ENCODE assay signal across 19 cellular contexts in the genomic region with DNA sequence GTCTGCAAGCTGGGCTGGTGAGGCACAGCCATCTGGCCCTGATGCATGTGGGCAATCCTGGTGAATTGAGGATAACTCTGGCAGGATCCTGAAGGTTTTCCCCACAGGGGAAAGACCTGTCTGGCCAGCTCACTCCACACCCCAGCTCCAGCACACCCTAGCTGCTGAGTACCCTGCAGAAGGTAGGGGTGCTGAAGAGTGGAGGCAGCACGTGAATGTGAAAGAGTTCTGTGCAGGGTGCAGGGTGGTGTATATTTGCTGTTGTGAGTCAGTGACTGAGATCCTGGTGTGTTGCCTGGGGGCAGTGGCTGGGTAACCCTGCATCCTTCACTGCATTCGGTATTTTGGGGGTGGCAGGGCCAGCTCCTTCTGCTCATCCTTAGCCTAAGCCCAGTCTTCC.
"Had no signal": no experiment of that assay in that cellular context is flagged by ENCODE, and none has a peak within 500 bp of the region (broad histone marks: within the 10 kb centered on the region; RNA-seq: fewer than 3 reads in every experiment).

No MANE protein-coding gene starts in this region.

- DNase-seq: activated CD4-positive, alpha-beta memory T cell treated with anti-CD3 and anti-CD28 coated beads, Interleukin-2, amount 10 ng/mL, durations not matched to agents 7 days and 5 days; activated CD4-positive, alpha-beta T cell treated with anti-CD3 and anti-CD28 coated beads for 36 hours; activated gamma-delta T cell; activated T-cell treated with anti-CD3 and anti-CD28 coated beads, Interleukin-2, amount 50 U/mL, for 48 hours; amygdala; brain microvascular endothelial cell; endodermal cell; foreskin melanocyte; heart left ventricle; stimulated activated CD4-positive, alpha-beta T cell treated with anti-CD3 and anti-CD28 coated beads, Interleukin-15, amount 100 ng/mL, for 24 hours; stimulated activated CD4-positive, alpha-beta T cell treated with anti-CD3 and anti-CD28 coated beads, Interleukin-4, amount 100 ng/mL, for 24 hours; uterus; WERI-Rb-1 had no signal

- H3K27ac ChIP-seq: brain microvascular endothelial cell, heart left ventricle, thoracic aorta, uterus, WERI-Rb-1 had no signal

- H3K4me3 ChIP-seq: heart left ventricle, thoracic aorta, uterus had no signal

- H3K27me3 Mint-ChIP-seq: activated CD4-positive, alpha-beta memory T cell treated with anti-CD3 and anti-CD28 coated beads, Interleukin-2, amount 10 ng/mL, durations not matched to agents 7 days and 5 days; activated CD4-positive, alpha-beta T cell treated with anti-CD3 and anti-CD28 coated beads for 36 hours; activated naive CD8-positive, alpha-beta T cell; memory B cell; stimulated activated naive CD8-positive, alpha-beta T cell treated with anti-CD3 and anti-CD28 coated beads, Interleukin-15, Interleukin-2, amounts not matched to agents 100 ng/mL and 50 ng/mL, for 24 hours had no signal

- H3K9me3 ChIP-seq: heart left ventricle, thoracic aorta, uterus had no signal

- ATAC-seq: activated CD4-positive, alpha-beta T cell treated with anti-CD3 and anti-CD28 coated beads for 36 hours; heart left ventricle; left lobe of liver had no signal

- H3K4me3 Mint-ChIP-seq: activated CD4-positive, alpha-beta memory T cell treated with anti-CD3 and anti-CD28 coated beads, Interleukin-2, amount 10 ng/mL, durations not matched to agents 7 days and 5 days; activated CD4-positive, alpha-beta T cell treated with anti-CD3 and anti-CD28 coated beads for 36 hours; activated naive CD8-positive, alpha-beta T cell; endodermal cell; memory B cell; nephron; stimulated activated naive CD8-positive, alpha-beta T cell treated with anti-CD3 and anti-CD28 coated beads, Interleukin-15, Interleukin-2, amounts not matched to agents 100 ng/mL and 50 ng/mL, for 24 hours had no signal

- H3K36me3 ChIP-seq: brain microvascular endothelial cell, heart left ventricle, thoracic aorta, uterus, WERI-Rb-1 had no signal

- H3K27ac Mint-ChIP-seq: activated CD4-positive, alpha-beta memory T cell treated with anti-CD3 and anti-CD28 coated beads, Interleukin-2, amount 10 ng/mL, durations not matched to agents 7 days and 5 days; activated CD4-positive, alpha-beta T cell treated with anti-CD3 and anti-CD28 coated beads for 36 hours; activated naive CD8-positive, alpha-beta T cell; endodermal cell; memory B cell; nephron; stimulated activated naive CD8-positive, alpha-beta T cell treated with anti-CD3 and anti-CD28 coated beads, Interleukin-15, Interleukin-2, amounts not matched to agents 100 ng/mL and 50 ng/mL, for 24 hours had no signal

- H3K27me3 ChIP-seq: brain microvascular endothelial cell, heart left ventricle, uterus had no signal

- H3K36me3 Mint-ChIP-seq: activated naive CD8-positive, alpha-beta T cell had no signal

- H3K4me1 Mint-ChIP-seq: activated CD4-positive, alpha-beta memory T cell treated with anti-CD3 and anti-CD28 coated beads, Interleukin-2, amount 10 ng/mL, durations not matched to agents 7 days and 5 days; activated CD4-positive, alpha-beta T cell treated with anti-CD3 and anti-CD28 coated beads for 36 hours; memory B cell; nephron had no signal

- H3K4me1 ChIP-seq: uterus had no signal

- H3K9me3 Mint-ChIP-seq: activated CD4-positive, alpha-beta memory T cell treated with anti-CD3 and anti-CD28 coated beads, Interleukin-2, amount 10 ng/mL, durations not matched to agents 7 days and 5 days; endodermal cell; memory B cell; nephron; stimulated activated naive CD8-positive, alpha-beta T cell treated with anti-CD3 and anti-CD28 coated beads, Interleukin-15, Interleukin-2, amounts not matched to agents 100 ng/mL and 50 ng/mL, for 24 hours had no signal
